ENCODE assay signal across 8 cellular contexts in the genomic region with DNA sequence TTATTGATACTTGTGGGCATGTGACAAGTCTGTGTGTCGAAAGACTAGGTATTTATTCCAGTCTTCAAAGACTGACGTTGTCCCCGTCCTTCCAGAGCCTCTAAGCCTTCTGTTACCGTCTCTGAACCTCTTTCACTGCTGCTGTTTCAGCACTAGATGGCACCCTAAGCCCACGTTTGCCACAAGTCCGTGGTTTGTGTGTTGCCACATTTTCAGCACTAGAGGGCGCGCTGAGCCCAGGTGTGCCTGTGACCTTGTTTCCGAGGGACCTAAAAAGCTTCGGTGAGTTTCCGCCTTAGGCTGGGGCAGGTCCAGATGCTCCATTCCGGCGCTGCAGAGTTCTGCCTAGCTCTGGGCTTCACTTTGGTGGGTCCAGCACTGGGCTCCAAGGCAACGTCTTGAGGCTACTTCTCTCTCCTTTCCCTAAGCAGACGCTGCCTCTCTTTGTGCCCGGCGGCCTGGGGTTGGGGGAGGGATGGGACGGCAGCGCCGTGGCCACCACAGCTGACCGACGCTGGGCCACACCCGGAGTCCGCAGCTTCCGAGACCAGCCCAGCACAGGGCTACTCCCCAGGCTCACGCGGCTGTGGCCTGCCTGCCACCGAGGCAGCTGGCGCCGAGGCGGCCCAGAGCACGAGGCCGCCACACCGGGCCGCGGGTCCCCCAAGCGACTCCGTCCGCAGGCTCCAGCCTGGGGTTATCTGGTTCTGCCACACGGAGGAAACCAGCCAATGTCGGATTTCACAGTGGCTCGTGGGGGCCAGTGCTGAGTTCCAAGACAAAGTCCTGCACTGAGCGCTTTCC.
DNase-seq lines count a peak whose midpoint lies in the region; ATAC-seq lines count a peak whose summit lies in the region.

No MANE protein-coding gene starts in this region.

- ATAC-seq in GM18867 (IDR thresholded peaks at IDR 0.05; ENCODE audit: unreplicated experiment), result peak; percentile 93
- ATAC-seq in HG03097 (IDR thresholded peaks at IDR 0.05; ENCODE audit: low FRiP score, unreplicated experiment), result peak; percentile 93

- DNase-seq in AG08395 (ENCODE audit: low spot score) (peak; percentile 63), NCI-H2227 (lab: John Stamatoyannopoulos, UW; ENCODE audit: unreplicated experiment) (peak; percentile 81), cerebellum (ENCODE audit: low spot score) (peak; percentile 56), left kidney (ENCODE audit: low read depth, low spot score) (peak; percentile 91)
- peak; percentile 63 to 72 for DNase-seq in activated CD4-positive, alpha-beta T cell treated with anti-CD3 and anti-CD28 coated beads for 24 hours (ENCODE audit: low read depth in 2 of 2)
- peak; percentile 69 to 78 for DNase-seq in stimulated activated CD4-positive, alpha-beta T cell treated with anti-CD3 and anti-CD28 coated beads, Interleukin-2, amount 100 ng/mL, for 48 hours

Comparison
In these comparisons a context has a peak if more than half of its experiments do, and no peak if none do; other contexts are left out.
1. Peak in every context shown above with its lines: DNase-seq and ATAC-seq.